In the genomic region with DNA sequence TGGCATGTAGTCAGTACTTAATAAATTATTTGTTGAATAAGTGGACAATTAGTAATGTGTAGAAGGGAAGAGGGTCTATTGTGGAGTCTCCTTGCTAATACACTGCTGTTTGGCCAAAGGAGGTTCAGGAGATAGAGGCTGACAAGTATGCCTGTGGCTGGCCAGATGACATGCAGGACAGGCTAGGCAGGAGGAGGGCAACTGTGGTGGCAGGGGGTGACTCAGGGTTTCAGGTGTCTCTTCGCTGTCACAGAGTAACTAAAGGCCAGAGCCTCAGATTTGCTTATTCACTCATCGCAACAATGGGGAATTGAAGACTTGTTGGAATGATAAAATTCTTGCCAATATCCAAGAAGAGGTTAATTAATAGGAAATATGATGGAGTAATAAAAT, we compare ENCODE assay signal across 1 cellular context.
TF ChIP-seq lines count a peak whose summit lies in the region.

No MANE protein-coding gene starts in this region.

TF ChIP-seq in H1, 55 proteins besides CTCF, POLR2A, EP300 and RAD21 (continued from another document):
- TF ChIP-seq CREB1 (IDR thresholded peaks at IDR 0.05) (no peak), CEBPB (IDR thresholded peaks at IDR 0.05; ENCODE audit: low read depth, low read length) (no peak), CHD2 (IDR thresholded peaks at IDR 0.05; ENCODE audit: low read length) (no peak), CTBP2 (IDR thresholded peaks at IDR 0.05; ENCODE audit: borderline replicate concordance, insufficient read depth, insufficient read length, low read length) (no peak), CBX5 (IDR thresholded peaks at IDR 0.05; ENCODE audit: low read depth, low read length) (no peak), BCL11A (IDR thresholded peaks at IDR 0.05; ENCODE audit: low read depth in 2 of 2, low read length in 2 of 2) (no peak), BRCA1 (IDR thresholded peaks at IDR 0.05; ENCODE audit: low read depth, low read length) (no peak), SIN3A (conservative IDR thresholded peaks at IDR 0.05 in 1 of 2, IDR thresholded peaks at IDR 0.05 in 1 of 2; ENCODE audit: low read depth in 1 of 2, low read length in 2 of 2) (no peak), RBBP5 (IDR thresholded peaks at IDR 0.05; ENCODE audit: borderline replicate concordance, low read depth, low read length) (no peak), TAF7 (optimal IDR thresholded peaks at IDR 0.05; ENCODE audit: borderline replicate concordance, low read depth, low read length) (no peak), KDM1A (IDR thresholded peaks at IDR 0.05; ENCODE audit: borderline replicate concordance, low read length) (no peak)
- TF ChIP-seq, protein P1, sequence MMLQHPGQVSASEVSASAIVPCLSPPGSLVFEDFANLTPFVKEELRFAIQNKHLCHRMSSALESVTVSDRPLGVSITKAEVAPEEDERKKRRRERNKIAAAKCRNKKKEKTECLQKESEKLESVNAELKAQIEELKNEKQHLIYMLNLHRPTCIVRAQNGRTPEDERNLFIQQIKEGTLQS (IDR thresholded peaks at IDR 0.05; ENCODE audit: insufficient read depth, low read depth, low read length), result no peak
TF ChIP-seq in H1: peak in this region for 0.
